Comparison of ENCODE assay signal across 9 cellular contexts in genomic region chr17:57622886-57623433, GRCh38.
DNase-seq lines count a peak whose midpoint lies in the region; ATAC-seq and TF ChIP-seq lines count a peak whose summit lies in the region.
"Had no signal": no experiment of that assay in that cellular context is flagged by ENCODE, and none has a peak within 500 bp of the region (broad histone marks: within the 10 kb centered on the region; RNA-seq: fewer than 3 reads in every experiment).

No MANE protein-coding gene starts in this region.

- 67% methylated on average over 11 of the region's 12 CpGs for WGBS in suprapubic skin

- H3K9me3 ChIP-seq in T-helper 17 cell (ENCODE audit: control insufficient read depth, low read length, poor library complexity, severe bottlenecking) = no peaks in the 10 kb centered on the region
- no peaks in the 10 kb centered on the region for H3K9me3 ChIP-seq in suprapubic skin

- H3K4me3 ChIP-seq in suprapubic skin = no peak overlapping the region

- H3K9me3 Mint-ChIP-seq in CD14-positive monocyte = no peaks in the 10 kb centered on the region

- H3K4me1 Mint-ChIP-seq in CD14-positive monocyte (peaks cover 30% of the 10 kb centered on the region), T-helper 17 cell (peaks cover 17% of the 10 kb centered on the region)

- H3K27me3 Mint-ChIP-seq in CD14-positive monocyte (ENCODE audit: low read depth in 3 of 3) (no peaks in the 10 kb centered on the region), T-helper 17 cell (no peaks in the 10 kb centered on the region)

- H3K27me3 ChIP-seq in suprapubic skin = no peaks in the 10 kb centered on the region

- H3K4me3 Mint-ChIP-seq in CD14-positive monocyte (peak overlapping the region; percentile 58 to 79), T-helper 17 cell (peak overlapping the region; percentile 36)

- intact Hi-C loops in CD14-positive monocyte (cut with micrococcal nuclease) = no loop called here
- intact Hi-C loops in left cardiac atrium (cut with DNase I) = no loop called here

- TF ChIP-seq POLR2A in suprapubic skin (IDR thresholded peaks at IDR 0.05) = no peak

- H3K4me1 ChIP-seq in suprapubic skin = peaks cover 3% of the 10 kb centered on the region

- DNase-seq in CD14-positive monocyte (ENCODE audit: low spot score) = no peak
- peak; percentile 68 for DNase-seq in GM19240 (ENCODE audit: insufficient read length, low spot score)
- no peak for DNase-seq in T-helper 17 cell
- peak; percentile 57 for DNase-seq in left cardiac atrium
- DNase-seq in NCI-H446 treated with DMSO at 0.1 percent for 48 hours (lab: John Stamatoyannopoulos, UW) = no peak
- no peak for DNase-seq in suprapubic skin (ENCODE audit: low spot score in 2 of 2)

- TF ChIP-seq EP300 in suprapubic skin (IDR thresholded peaks at IDR 0.05) = no peak

- H3K27ac Mint-ChIP-seq in CD14-positive monocyte (peak overlapping the region in 6 of 7 donors; percentile 2 to 78 (median 13)), T-helper 17 cell (peak overlapping the region; percentile 60)

- no peak overlapping the region for H3K27ac ChIP-seq in suprapubic skin
- H3K27ac ChIP-seq: KMS-11 had no signal

- peaks cover 9 to 19% of the 10 kb centered on the region in 2 donors for H3K36me3 Mint-ChIP-seq in CD14-positive monocyte
- H3K36me3 Mint-ChIP-seq in T-helper 17 cell (ENCODE audit: low read depth) = peaks cover 7% of the 10 kb centered on the region

- H3K36me3 ChIP-seq in suprapubic skin = no peaks in the 10 kb centered on the region

- TF ChIP-seq CTCF in CD14-positive monocyte (IDR thresholded peaks at IDR 0.05) = no peak
- TF ChIP-seq CTCF in suprapubic skin (IDR thresholded peaks at IDR 0.05) = no peak

- ATAC-seq in HG03280 (IDR thresholded peaks at IDR 0.05; ENCODE audit: unreplicated experiment) (peak; percentile 58), T-helper 17 cell (peak; percentile 45), left cardiac atrium (peak; percentile 25 to 70), HG02840 (IDR thresholded peaks at IDR 0.05; ENCODE audit: low FRiP score, unreplicated experiment) (no peak)

Comparison
In these comparisons a context has a peak if more than half of its experiments do, and no peak if none do; other contexts are left out.
1. DNase-seq: peak in GM19240 (single experiment) and left cardiac atrium (single experiment); none in CD14-positive monocyte (single experiment), T-helper 17 cell (0 of 3), NCI-H446 treated with DMSO at 0.1 percent for 48 hours (single experiment) and suprapubic skin (0 of 2).